28 cellular contexts compared by ENCODE assay signal in the genomic region with DNA sequence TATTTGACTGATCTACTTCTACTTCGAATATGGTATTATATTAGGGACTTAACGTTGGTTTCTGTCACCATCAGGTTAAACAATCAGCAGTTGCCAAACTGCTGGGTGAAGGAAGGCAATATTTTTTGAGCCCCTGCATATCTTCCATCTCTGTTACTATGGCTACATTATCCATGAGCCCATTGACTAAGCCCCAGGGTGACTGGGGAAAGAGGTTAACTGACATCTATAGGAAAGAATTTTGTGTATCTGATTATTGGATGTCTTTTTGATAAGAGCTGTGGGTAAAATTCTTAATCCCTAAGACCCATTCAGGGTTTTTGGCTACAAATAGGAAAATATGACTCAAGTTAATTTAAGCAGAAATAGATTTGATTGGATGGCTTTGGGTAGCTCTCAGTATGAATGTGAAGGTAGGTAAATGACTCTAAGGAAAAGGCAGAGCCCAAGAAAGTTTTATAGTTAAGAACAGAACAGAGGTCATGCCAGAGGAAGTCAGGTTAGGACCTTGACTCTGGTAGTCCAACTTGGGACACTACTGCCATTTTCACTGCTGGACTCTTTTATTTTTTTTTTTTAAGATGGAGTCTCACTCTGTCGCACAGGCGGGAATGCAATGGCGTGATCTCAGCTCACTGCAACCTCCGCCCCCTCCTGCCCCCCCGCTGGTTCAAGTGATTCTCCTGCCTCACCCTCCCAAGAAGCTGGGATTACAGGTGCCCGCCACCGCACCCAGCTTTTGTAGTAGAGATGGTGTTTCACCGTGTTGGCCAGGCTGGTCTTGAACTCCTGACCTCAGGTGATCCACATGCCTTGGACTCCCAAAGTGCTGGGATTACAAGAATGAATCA.
"Had no signal": no experiment of that assay in that cellular context is flagged by ENCODE, and none has a peak within 500 bp of the region (broad histone marks: within the 10 kb centered on the region; RNA-seq: fewer than 3 reads in every experiment).

No MANE protein-coding gene starts in this region.

- ATAC-seq: activated CD8-positive, alpha-beta T cell treated with anti-CD3 and anti-CD28 coated beads for 36 hours; body of pancreas; effector memory CD8-positive, alpha-beta T cell; foreskin keratinocyte; gastrocnemius medialis; heart left ventricle had no signal

- H3K27ac Mint-ChIP-seq: activated CD8-positive, alpha-beta T cell treated with anti-CD3 and anti-CD28 coated beads for 36 hours; activated naive CD4-positive, alpha-beta T cell treated with anti-CD3 and anti-CD28 coated beads, Interleukin-2, amount 10 ng/mL, durations not matched to agents 7 days and 5 days; effector memory CD8-positive, alpha-beta T cell had no signal

- H3K27ac ChIP-seq: adrenal gland, body of pancreas, esophagus muscularis mucosa, foreskin keratinocyte, gastrocnemius medialis, heart left ventricle had no signal

- H3K36me3 Mint-ChIP-seq: activated naive CD4-positive, alpha-beta T cell treated with anti-CD3 and anti-CD28 coated beads, Interleukin-2, amount 10 ng/mL, durations not matched to agents 7 days and 5 days; activated naive CD4-positive, alpha-beta T cell treated with anti-CD3 and anti-CD28 coated beads, Interleukin-2, amount 50 U/mL, for 72 hours had no signal

- H3K9me3 ChIP-seq: adrenal gland, body of pancreas, esophagus muscularis mucosa, gastrocnemius medialis, heart left ventricle had no signal

- FAIRE-seq: colon had no signal

- H3K4me3 ChIP-seq: adrenal gland, body of pancreas, esophagus muscularis mucosa, gastrocnemius medialis, heart left ventricle had no signal

- H3K27me3 ChIP-seq: adrenal gland, body of pancreas, esophagus muscularis mucosa, foreskin keratinocyte, gastrocnemius medialis, heart left ventricle had no signal

- H3K4me1 Mint-ChIP-seq: activated naive CD4-positive, alpha-beta T cell treated with anti-CD3 and anti-CD28 coated beads, Interleukin-2, amount 10 ng/mL, durations not matched to agents 7 days and 5 days had no signal

- H3K4me3 Mint-ChIP-seq: activated CD8-positive, alpha-beta T cell treated with anti-CD3 and anti-CD28 coated beads for 36 hours; activated naive CD4-positive, alpha-beta T cell treated with anti-CD3 and anti-CD28 coated beads, Interleukin-2, amount 10 ng/mL, durations not matched to agents 7 days and 5 days; effector memory CD8-positive, alpha-beta T cell had no signal

- DNase-seq: activated CD4-positive, alpha-beta T cell treated with anti-CD3 and anti-CD28 coated beads for 4 hours; activated CD4-positive, alpha-beta T cell treated with anti-CD3 and anti-CD28 coated beads, Interleukin-2, amount 50 U/mL, for 1 hour; activated CD4-positive, alpha-beta T cell treated with anti-CD3 and anti-CD28 coated beads, Interleukin-2, amount 50 U/mL, for 48 hours; activated CD4-positive, CD25-positive, alpha-beta regulatory T cell; activated CD4-positive, CD25-positive, alpha-beta regulatory T cell treated with anti-CD3 and anti-CD28 coated beads, Interleukin-2, amount 50 U/mL, for 72 hours; activated CD8-positive, alpha-beta memory T cell treated with anti-CD3 and anti-CD28 coated beads for 24 hours; activated CD8-positive, alpha-beta T cell treated with anti-CD3 and anti-CD28 coated beads for 36 hours; activated gamma-delta T cell; activated naive CD4-positive, alpha-beta T cell; activated naive CD4-positive, alpha-beta T cell treated with anti-CD3 and anti-CD28 coated beads, Interleukin-2, amount 10 ng/mL, durations not matched to agents 7 days and 5 days; activated T-cell treated with anti-CD3 and anti-CD28 coated beads, Interleukin-2, amount 50 U/mL, for 48 hours; adrenal gland; amygdala; aorta; body of pancreas; caudate nucleus; cortex of kidney; dermis blood vessel endothelial cell; effector CD4-positive, alpha-beta T cell; effector memory CD8-positive, alpha-beta T cell; foreskin keratinocyte; gastrocnemius medialis; glutamatergic neuron; heart left ventricle; T-helper 2 cell had no signal

- H3K4me1 ChIP-seq: adrenal gland, foreskin keratinocyte, gastrocnemius medialis had no signal

- H3K9me3 Mint-ChIP-seq: activated CD8-positive, alpha-beta T cell treated with anti-CD3 and anti-CD28 coated beads for 36 hours; activated naive CD4-positive, alpha-beta T cell treated with anti-CD3 and anti-CD28 coated beads, Interleukin-2, amount 10 ng/mL, durations not matched to agents 7 days and 5 days; activated naive CD4-positive, alpha-beta T cell treated with anti-CD3 and anti-CD28 coated beads, Interleukin-2, amount 50 U/mL, for 72 hours; effector memory CD8-positive, alpha-beta T cell had no signal

- H3K36me3 ChIP-seq: adrenal gland, esophagus muscularis mucosa, gastrocnemius medialis, heart left ventricle had no signal
